ENCODE assay signal across 8 cellular contexts in genomic region chr2:61018319-61018750, GRCh38. TPM values are rescaled to one million over a fixed set of nuclear protein-coding genes. Genes with fewer than 3 reads are reported as not detected.
A peak's percentile ranks its signal among the peaks of the same experiment; 100 is the strongest.
DNase-seq lines count a peak whose midpoint lies in the region; ATAC-seq and TF ChIP-seq lines count a peak whose summit lies in the region.

No MANE protein-coding gene starts in this region.

- ATAC-seq in GM18498 (IDR thresholded peaks at IDR 0.05; ENCODE audit: unreplicated experiment) (peak; percentile 23), GM21528 (IDR thresholded peaks at IDR 0.05; ENCODE audit: low FRiP score, unreplicated experiment) (no peak)

- TF ChIP-seq CTCF in 22Rv1 (IDR thresholded peaks at IDR 0.05) (no peak), fibroblast of lung (conservative IDR thresholded peaks at IDR 0.05 in 1 of 2, IDR thresholded peaks at IDR 0.05 in 1 of 2; ENCODE audit: low read depth in 1 of 2, low read length in 2 of 2) (no peak), retinal pigment epithelial cell (conservative IDR thresholded peaks at IDR 0.05; ENCODE audit: low read depth, low read length) (no peak)

- H3K36me3 ChIP-seq in SJSA1: peaks cover 22% of the 10 kb centered on the region
- H3K36me3 ChIP-seq in fibroblast of lung (ENCODE audit: control insufficient read depth, insufficient read depth, low read length): no peaks in the 10 kb centered on the region

- H3K4me2 ChIP-seq in fibroblast of lung (ENCODE audit: extremely low read depth, insufficient read depth, low read length): peak overlapping the region; percentile 81

- DNase-seq in SJSA1 (ENCODE audit: low read depth in 1 of 2, low spot score in 2 of 2) (peak in 1 of 2 experiments; percentile 34), fibroblast of lung (ENCODE audit: low read depth in 2 of 2) (peak; percentile 50 to 64), retinal pigment epithelial cell (ENCODE audit: low read depth) (no peak), amygdala (lab: John Stamatoyannopoulos, UW) (no peak), superior temporal gyrus (ENCODE audit: extremely low spot score) (no peak)

- H3K9me3 ChIP-seq in SJSA1 (replicated peaks) (no peaks in the 10 kb centered on the region), fibroblast of lung (ENCODE audit: control insufficient read depth, insufficient read depth, low read depth, low read length) (no peaks in the 10 kb centered on the region)

- H3K4me1 ChIP-seq in SJSA1 (replicated peaks) (no peaks in the 10 kb centered on the region; the same call in 1 of the 2 replicates), fibroblast of lung (ENCODE audit: control insufficient read depth, extremely low read depth, insufficient read depth, low read length) (no peaks in the 10 kb centered on the region)

- no peaks in the 10 kb centered on the region for H4K20me1 ChIP-seq in fibroblast of lung (ENCODE audit: control insufficient read depth, extremely low read depth, insufficient read depth, low read length)

- peak overlapping the region; percentile 39 for H3K9ac ChIP-seq in fibroblast of lung (ENCODE audit: insufficient read depth, low read length)

- H3K4me3 ChIP-seq in SJSA1: peak overlapping the region; percentile 74
- peak overlapping the region; percentile 85 to 97 (median 91) for H3K4me3 ChIP-seq in fibroblast of lung (replicated peaks in 1 of 4; ENCODE audit: control extremely low read depth in 1 of 4, insufficient read depth in 1 of 4, low read depth in 3 of 4, low read length in 4 of 4)
- peak overlapping the region; percentile 99 for H3K4me3 ChIP-seq in retinal pigment epithelial cell (ENCODE audit: low read length)

- H2AFZ ChIP-seq in fibroblast of lung (ENCODE audit: low read length): peak overlapping the region; percentile 85

- peaks cover 44% of the 10 kb centered on the region for H3K79me2 ChIP-seq in fibroblast of lung (ENCODE audit: control insufficient read depth, insufficient read depth, low read length)

- H3K27ac ChIP-seq in 22Rv1: peak overlapping the region; percentile 99
- peak overlapping the region; percentile 19 for H3K27ac ChIP-seq in SJSA1
- H3K27ac ChIP-seq in fibroblast of lung (ENCODE audit: insufficient read depth, low read length): peak overlapping the region; percentile 63

- H3K27me3 ChIP-seq in SJSA1 (replicated peaks) (no peaks in the 10 kb centered on the region), fibroblast of lung (ENCODE audit: control insufficient read depth, insufficient read depth, low read length) (no peaks in the 10 kb centered on the region)

RNA-seq across cellular contexts. Expression of gene PUS10, which starts 0.3 kb away (rescaled TPM):
- total RNA-seq in SJSA1 (2014; rRNA removed; shearing (Covaris generic)): 6.4 and 10.4 TPM in 2 replicates
- total RNA-seq in fibroblast of lung: 7.7 and 9.2 TPM in 2 replicates
- polyA plus RNA-seq in fibroblast of lung: 5.5 and 6.0 TPM in 2 replicates
- 3.6 and 4.4 TPM in 2 replicates for polyA plus RNA-seq in fibroblast of lung (2012)
- polyA minus RNA-seq in fibroblast of lung (ENCODE audit: low replicate concordance): 0.59 and 2.4 TPM in 2 replicates

RNA-seq across cellular contexts. Expression of gene PEX13, which starts 0.8 kb away (rescaled TPM):
- 22.7 and 34.4 TPM in 2 replicates for total RNA-seq in SJSA1 (2014; rRNA removed; shearing (Covaris generic))
- total RNA-seq in fibroblast of lung: 25.2 and 28.1 TPM in 2 replicates
- 15.6 and 20.4 TPM in 2 replicates for polyA plus RNA-seq in fibroblast of lung
- 10.9 and 12.4 TPM in 2 replicates for polyA plus RNA-seq in fibroblast of lung (2012)
- polyA minus RNA-seq in fibroblast of lung (ENCODE audit: low replicate concordance): 21.5 and 33.3 TPM in 2 replicates

RNA-seq across cellular contexts. Expression of gene SANBR, which starts 47.3 kb away (rescaled TPM):
- 11.4 and 13.6 TPM in 2 replicates for total RNA-seq in SJSA1 (2014; rRNA removed; shearing (Covaris generic))
- total RNA-seq in fibroblast of lung: 16.4 and 21.0 TPM in 2 replicates
- 7.7 and 7.9 TPM in 2 replicates for polyA plus RNA-seq in fibroblast of lung
- polyA plus RNA-seq in fibroblast of lung (2012): 5.7 and 6.1 TPM in 2 replicates
- 1.3 and 1.5 TPM in 2 replicates for polyA minus RNA-seq in fibroblast of lung (ENCODE audit: low replicate concordance)

Comparison
In these comparisons a context has a peak if more than half of its experiments do, and no peak if none do; other contexts are left out.
1. H3K27ac ChIP-seq: peak in every context shown above with its lines; median percentile 99 in 22Rv1; 63 in fibroblast of lung; 19 in SJSA1.
2. DNase-seq: peak in fibroblast of lung (2 of 2); none in retinal pigment epithelial cell (single experiment), amygdala (0 of 56) and superior temporal gyrus (single experiment).
3. Peak in every context shown above with its lines, with median percentiles within 50 percentile points of each other: H3K4me3 ChIP-seq.